Comparison of ENCODE assay signal across 40 cellular contexts in genomic region chr3:151708868-151709267, GRCh38. TPM values are rescaled to one million over a fixed set of nuclear protein-coding genes. Genes with fewer than 3 reads are reported as not detected.
"Had no signal": no experiment of that assay in that cellular context is flagged by ENCODE, and none has a peak within 500 bp of the region (broad histone marks: within the 10 kb centered on the region; RNA-seq: fewer than 3 reads in every experiment).

No MANE protein-coding gene starts in this region.

- H3K9me3 Mint-ChIP-seq: activated CD4-positive, alpha-beta T cell treated with anti-CD3 and anti-CD28 coated beads, Interleukin-2, amount 10 ng/mL, durations not matched to agents 24 days and 14 days; activated T-helper 1 cell treated with anti-CD3 and anti-CD28 coated beads, Interleukin-12 subunit alpha, Interleukin-12 subunit beta, Interleukin-2, Interleukin-4 antibody, amounts not matched to agents 30 ng/mL and 10 ng/mL and 1 ng/mL, durations not matched to agents 14 hours and 24 hours and 36 hours; T-helper 1 cell treated with Interleukin-12 subunit alpha and Interleukin-12 subunit beta and Interleukin-4 antibody, amounts not matched to agents 30 μg/mL and 1 μg/mL, for 36 hours; T-helper 2 cell treated with Interferon-gamma antibody and Interleukin-4, amounts not matched to agents 5 μg/mL and 100 μg/mL, for 36 hours had no signal

- H3K27me3 ChIP-seq: adrenal gland, body of pancreas, brain microvascular endothelial cell, breast epithelium had no signal

- H3K9me3 ChIP-seq: body of pancreas had no signal

- H3K4me3 ChIP-seq: adrenal gland, body of pancreas, breast epithelium had no signal

- H3K36me3 ChIP-seq: adrenal gland, brain microvascular endothelial cell, breast epithelium had no signal

- ATAC-seq: activated CD4-positive, CD25-positive, alpha-beta regulatory T cell treated with anti-CD3 and anti-CD28 coated beads, Interleukin-2, amount 50 U/mL, for 24 hours; activated CD8-positive, alpha-beta T cell treated with anti-CD3 and anti-CD28 coated beads for 36 hours; activated naive CD4-positive, alpha-beta T cell treated with anti-CD3 and anti-CD28 coated beads, Interleukin-2, amount 50 U/mL, for 72 hours; activated T-cell treated with anti-CD3 and anti-CD28 coated beads, Interleukin-2, amount 50 U/mL, for 4 hours; activated T-cell treated with anti-CD3 and anti-CD28 coated beads, Interleukin-2, amount 50 U/mL, for 72 hours; activated T-helper 17 cell treated with anti-CD3 and anti-CD28 coated beads, Interleukin-2, amount 50 U/mL, for 72 hours; body of pancreas had no signal

- H3K4me1 ChIP-seq: adrenal gland, body of pancreas, breast epithelium had no signal

- H3K36me3 Mint-ChIP-seq: activated CD4-positive, alpha-beta memory T cell treated with anti-CD3 and anti-CD28 coated beads for 36 hours; activated naive CD4-positive, alpha-beta T cell treated with anti-CD3 and anti-CD28 coated beads, Interleukin-2, amount 50 U/mL, for 72 hours; activated naive CD8-positive, alpha-beta T cell treated with anti-CD3 and anti-CD28 coated beads for 36 hours had no signal

- DNase-seq: activated CD4-positive, alpha-beta memory T cell treated with anti-CD3 and anti-CD28 coated beads for 36 hours; activated CD4-positive, alpha-beta T cell treated with anti-CD3 and anti-CD28 coated beads for 4 hours; activated CD4-positive, alpha-beta T cell treated with anti-CD3 and anti-CD28 coated beads, Interleukin-2, amount 10 ng/mL, durations not matched to agents 24 days and 14 days; activated CD4-positive, alpha-beta T cell treated with anti-CD3 and anti-CD28 coated beads, Interleukin-2, amount 50 U/mL, for 1 hour; activated CD4-positive, alpha-beta T cell treated with anti-CD3 and anti-CD28 coated beads, Interleukin-2, amount 50 U/mL, for 4 hours; activated CD4-positive, CD25-positive, alpha-beta regulatory T cell; activated CD8-positive, alpha-beta memory T cell treated with anti-CD3 and anti-CD28 coated beads, Interleukin-2, amount 50 U/mL, for 4 hours; activated CD8-positive, alpha-beta T cell treated with anti-CD3 and anti-CD28 coated beads for 36 hours; activated effector memory CD4-positive, alpha-beta T cell treated with anti-CD3 and anti-CD28 coated beads, Interleukin-2, amount 50 U/mL, for 16 hours; activated gamma-delta T cell treated with Interleukin-2 at 50 U/mL for 16 hours; activated naive CD4-positive, alpha-beta T cell; activated naive CD4-positive, alpha-beta T cell treated with anti-CD3 and anti-CD28 coated beads for 36 hours; activated naive CD4-positive, alpha-beta T cell treated with anti-CD3 and anti-CD28 coated beads, Interleukin-2, amount 50 U/mL, for 16 hours; activated naive CD8-positive, alpha-beta T cell treated with anti-CD3 and anti-CD28 coated beads for 36 hours; activated T-cell treated with anti-CD3 and anti-CD28 coated beads for 4 hours; activated T-cell treated with anti-CD3 and anti-CD28 coated beads, Interleukin-2, amount 50 U/mL, for 1 hour; activated T-cell treated with anti-CD3 and anti-CD28 coated beads, Interleukin-2, amount 50 U/mL, for 4 hours; activated T-cell treated with anti-CD3 and anti-CD28 coated beads, Interleukin-2, amount 50 U/mL, for 72 hours; adrenal gland; amniotic stem cell; aorta; body of pancreas; brain microvascular endothelial cell; central memory CD4-positive, alpha-beta T cell; T-helper 1 cell; T-helper 2 cell; T-helper 9 cell had no signal

- H3K27ac ChIP-seq: adrenal gland, body of pancreas, breast epithelium, VCaP had no signal

- H3K4me1 Mint-ChIP-seq: activated CD4-positive, alpha-beta T cell treated with anti-CD3 and anti-CD28 coated beads, Interleukin-2, amount 10 ng/mL, durations not matched to agents 24 days and 14 days; activated naive CD8-positive, alpha-beta T cell treated with anti-CD3 and anti-CD28 coated beads for 36 hours; activated T-helper 17 cell treated with anti-CD3 and anti-CD28 coated beads, Interleukin-2, amount 50 U/mL, for 72 hours had no signal

- H3K27ac Mint-ChIP-seq: activated CD4-positive, alpha-beta memory T cell treated with anti-CD3 and anti-CD28 coated beads for 36 hours; activated CD4-positive, alpha-beta T cell treated with anti-CD3 and anti-CD28 coated beads, Interleukin-2, amount 10 ng/mL, durations not matched to agents 24 days and 14 days; activated CD8-positive, alpha-beta T cell treated with anti-CD3 and anti-CD28 coated beads for 36 hours; activated naive CD4-positive, alpha-beta T cell treated with anti-CD3 and anti-CD28 coated beads for 36 hours; activated naive CD4-positive, alpha-beta T cell treated with anti-CD3 and anti-CD28 coated beads, Interleukin-2, amount 50 U/mL, for 72 hours; activated naive CD8-positive, alpha-beta T cell treated with anti-CD3 and anti-CD28 coated beads for 36 hours; activated T-cell treated with anti-CD3 and anti-CD28 coated beads, Interleukin-2, amount 50 U/mL, for 72 hours; activated T-helper 1 cell treated with anti-CD3 and anti-CD28 coated beads, Interleukin-12 subunit alpha, Interleukin-12 subunit beta, Interleukin-2, Interleukin-4 antibody, amounts not matched to agents 30 ng/mL and 10 ng/mL and 1 ng/mL, durations not matched to agents 14 hours and 24 hours and 36 hours; activated T-helper 17 cell treated with anti-CD3 and anti-CD28 coated beads, Interleukin-2, amount 50 U/mL, for 72 hours; T-helper 1 cell treated with Interleukin-12 subunit alpha and Interleukin-12 subunit beta and Interleukin-4 antibody, amounts not matched to agents 30 μg/mL and 1 μg/mL, for 36 hours; T-helper 2 cell treated with Interferon-gamma antibody and Interleukin-4, amounts not matched to agents 5 μg/mL and 100 μg/mL, for 36 hours had no signal

- H3K27me3 Mint-ChIP-seq: activated CD4-positive, alpha-beta T cell treated with anti-CD3 and anti-CD28 coated beads, Interleukin-2, amount 10 ng/mL, durations not matched to agents 24 days and 14 days; activated naive CD8-positive, alpha-beta T cell treated with anti-CD3 and anti-CD28 coated beads for 36 hours had no signal

- H3K4me3 Mint-ChIP-seq: activated CD4-positive, alpha-beta memory T cell treated with anti-CD3 and anti-CD28 coated beads for 36 hours; activated CD4-positive, alpha-beta T cell treated with anti-CD3 and anti-CD28 coated beads, Interleukin-2, amount 10 ng/mL, durations not matched to agents 24 days and 14 days; activated CD8-positive, alpha-beta T cell treated with anti-CD3 and anti-CD28 coated beads for 36 hours; activated naive CD4-positive, alpha-beta T cell treated with anti-CD3 and anti-CD28 coated beads for 36 hours; activated naive CD8-positive, alpha-beta T cell treated with anti-CD3 and anti-CD28 coated beads for 36 hours; activated T-cell treated with anti-CD3 and anti-CD28 coated beads, Interleukin-2, amount 50 U/mL, for 4 hours; activated T-cell treated with anti-CD3 and anti-CD28 coated beads, Interleukin-2, amount 50 U/mL, for 72 hours; activated T-helper 1 cell treated with anti-CD3 and anti-CD28 coated beads, Interleukin-12 subunit alpha, Interleukin-12 subunit beta, Interleukin-2, Interleukin-4 antibody, amounts not matched to agents 30 ng/mL and 10 ng/mL and 1 ng/mL, durations not matched to agents 14 hours and 24 hours and 36 hours; activated T-helper 17 cell treated with anti-CD3 and anti-CD28 coated beads, Interleukin-2, amount 50 U/mL, for 72 hours; T-helper 1 cell treated with Interleukin-12 subunit alpha and Interleukin-12 subunit beta and Interleukin-4 antibody, amounts not matched to agents 30 μg/mL and 1 μg/mL, for 36 hours; T-helper 2 cell treated with Interferon-gamma antibody and Interleukin-4, amounts not matched to agents 5 μg/mL and 100 μg/mL, for 36 hours had no signal

- FAIRE-seq: astrocyte, TTC549 had no signal

RNA-seq across cellular contexts. Expression of gene AADACL2, which starts 24.9 kb away (rescaled TPM):
- total RNA-seq: activated CD4-positive, alpha-beta memory T cell treated with anti-CD3 and anti-CD28 coated beads for 36 hours; activated CD4-positive, alpha-beta T cell treated with anti-CD3 and anti-CD28 coated beads, Interleukin-2, amount 10 ng/mL, durations not matched to agents 24 days and 14 days; activated CD8-positive, alpha-beta memory T cell treated with anti-CD3 and anti-CD28 coated beads for 36 hours; activated CD8-positive, alpha-beta T cell treated with anti-CD3 and anti-CD28 coated beads for 36 hours; activated naive CD4-positive, alpha-beta T cell treated with anti-CD3 and anti-CD28 coated beads for 36 hours; activated naive CD4-positive, alpha-beta T cell treated with anti-CD3 and anti-CD28 coated beads, Interleukin-2, amount 50 U/mL, for 72 hours; activated naive CD8-positive, alpha-beta T cell treated with anti-CD3 and anti-CD28 coated beads for 36 hours; activated T-cell treated with anti-CD3 and anti-CD28 coated beads, Interleukin-2, amount 50 U/mL, for 4 hours; activated T-cell treated with anti-CD3 and anti-CD28 coated beads, Interleukin-2, amount 50 U/mL, for 72 hours; activated T-helper 1 cell treated with anti-CD3 and anti-CD28 coated beads, Interleukin-12 subunit alpha, Interleukin-12 subunit beta, Interleukin-2, Interleukin-4 antibody, amounts not matched to agents 30 ng/mL and 10 ng/mL and 1 ng/mL, durations not matched to agents 14 hours and 24 hours and 36 hours; activated T-helper 17 cell treated with anti-CD3 and anti-CD28 coated beads, Interleukin-2, amount 50 U/mL, for 72 hours; astrocyte; body of pancreas; cardiac septum; cerebellum had no signal
- polyA plus RNA-seq: aorta had no signal
